Comparison of ENCODE assay signal across 13 cellular contexts in genomic region chr10:131859341-131860020, GRCh38.
"Had no signal": no experiment of that assay in that cellular context is flagged by ENCODE, and none has a peak within 500 bp of the region (broad histone marks: within the 10 kb centered on the region; RNA-seq: fewer than 3 reads in every experiment).

No MANE protein-coding gene starts in this region.

- ATAC-seq: activated naive CD8-positive, alpha-beta T cell treated with anti-CD3 and anti-CD28 coated beads, Interleukin-2, amount 50 U/mL, for 24 hours; esophagus mucosa; stimulated activated memory B cell treated with anti-CD40 and anti-IgM and Interleukin-4, amounts not matched to agents 10 μg/mL and 1 μg/mL and 100 μg/mL, for 72 hours had no signal

- H3K4me3 ChIP-seq: ascending aorta, breast epithelium, dorsolateral prefrontal cortex, left ventricle myocardium inferior, uterus had no signal

- DNase-seq: activated CD4-positive, alpha-beta memory T cell treated with anti-CD3 and anti-CD28 coated beads for 36 hours; activated naive CD4-positive, alpha-beta T cell; activated naive CD8-positive, alpha-beta T cell treated with anti-CD3 and anti-CD28 coated beads, Interleukin-2, amount 50 U/mL, for 24 hours; left ventricle myocardium inferior; nephron progenitor cell; stimulated activated CD4-positive, alpha-beta T cell treated with anti-CD3 and anti-CD28 coated beads, Interleukin-12 subunit alpha, Interleukin-12 subunit beta, amount 100 ng/mL, for 4 hours; stimulated activated CD4-positive, alpha-beta T cell treated with anti-CD3 and anti-CD28 coated beads, Interleukin-2, amount 100 ng/mL, for 24 hours had no signal

- H3K4me1 ChIP-seq: ascending aorta, breast epithelium, left ventricle myocardium inferior, uterus had no signal

- H3K27me3 ChIP-seq: ascending aorta, uterus had no signal

- H3K9me3 ChIP-seq: ascending aorta, breast epithelium, left ventricle myocardium inferior, uterus had no signal

- H3K36me3 ChIP-seq: ascending aorta, breast epithelium, left ventricle myocardium inferior, uterus had no signal
